9 cellular contexts compared by ENCODE assay signal in genomic region chr12:128695697-128696096, GRCh38.
"Had no signal": no experiment of that assay in that cellular context is flagged by ENCODE, and none has a peak within 500 bp of the region (broad histone marks: within the 10 kb centered on the region; RNA-seq: fewer than 3 reads in every experiment).

No MANE protein-coding gene starts in this region.

- H3K36me3 ChIP-seq: HAP-1 had no signal

- H3K9ac ChIP-seq: GM23248 had no signal

- DNase-seq: GM23248, GOT3, H7, H9, HCEC 1CT, HFFc6 had no signal

- H3K4me2 ChIP-seq: GM23338 had no signal

- H3K4me1 ChIP-seq: HAP-1 had no signal

- H3K9me3 ChIP-seq: HAP-1 had no signal

- H3K27ac ChIP-seq: GM23248 had no signal

- FAIRE-seq: H54 had no signal

- H2AFZ ChIP-seq: GM23248, GM23338 had no signal

- H3K4me3 ChIP-seq: GM23248, GM23338, HAP-1 had no signal
